ENCODE assay signal across 1 cellular context in the genomic region with DNA sequence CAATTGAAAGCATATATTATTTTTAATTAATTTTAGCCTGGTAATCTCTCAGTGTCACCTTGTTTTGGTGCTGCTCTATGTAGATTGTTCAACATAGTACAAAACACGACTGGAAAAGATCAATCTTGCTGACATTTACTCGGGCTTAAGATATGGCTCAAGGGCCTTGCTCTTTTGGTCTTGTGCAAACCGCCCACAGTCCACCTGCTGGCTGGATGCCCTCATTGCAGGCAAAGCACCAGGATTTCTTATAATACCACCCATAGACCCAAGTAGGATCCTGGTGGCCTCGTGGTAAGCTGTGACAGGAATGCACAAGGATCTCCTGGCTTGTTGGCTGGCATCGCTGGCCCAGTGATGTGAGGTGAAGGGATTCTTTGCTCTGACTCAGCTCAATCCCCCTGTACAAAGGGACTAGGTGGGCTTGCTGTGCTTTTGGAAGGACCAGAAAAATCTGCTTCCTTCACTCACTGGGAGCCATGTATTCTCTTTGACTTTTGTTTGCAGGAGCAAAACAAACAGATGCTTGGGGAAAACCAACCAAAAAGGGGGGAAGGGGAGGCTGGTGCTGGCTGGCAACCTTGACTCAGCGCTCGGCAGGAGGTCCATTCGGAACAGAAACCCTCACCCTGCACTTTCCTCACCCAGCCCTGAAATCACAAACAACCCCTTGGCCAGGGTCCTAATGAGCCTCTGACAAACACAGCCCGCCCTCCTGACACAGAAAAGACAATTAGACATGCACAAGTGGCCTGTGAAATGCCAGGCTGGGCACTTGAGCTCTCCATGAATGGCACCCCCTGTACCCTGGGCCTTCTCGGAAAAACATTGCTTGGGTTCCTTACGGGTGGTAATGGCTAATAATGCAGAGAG.
A peak's percentile ranks its signal among the peaks of the same experiment; 100 is the strongest.
TF ChIP-seq lines count a peak whose summit lies in the region.

No MANE protein-coding gene starts in this region.

TF ChIP-seq in HepG2, 621 proteins besides CTCF, POLR2A, EP300 and RAD21 (continued from another document and continues in another):
- TF ChIP-seq, protein P1, sequence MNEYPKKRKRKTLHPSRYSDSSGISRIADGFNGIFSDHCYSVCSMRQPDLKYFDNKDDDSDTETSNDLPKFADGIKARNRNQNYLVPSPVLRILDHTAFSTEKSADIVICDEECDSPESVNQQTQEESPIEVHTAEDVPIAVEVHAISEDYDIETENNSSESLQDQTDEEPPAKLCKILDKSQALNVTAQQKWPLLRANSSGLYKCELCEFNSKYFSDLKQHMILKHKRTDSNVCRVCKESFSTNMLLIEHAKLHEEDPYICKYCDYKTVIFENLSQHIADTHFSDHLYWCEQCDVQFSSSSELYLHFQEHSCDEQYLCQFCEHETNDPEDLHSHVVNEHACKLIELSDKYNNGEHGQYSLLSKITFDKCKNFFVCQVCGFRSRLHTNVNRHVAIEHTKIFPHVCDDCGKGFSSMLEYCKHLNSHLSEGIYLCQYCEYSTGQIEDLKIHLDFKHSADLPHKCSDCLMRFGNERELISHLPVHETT (CRISPR knock-in tag; conservative IDR thresholded peaks at IDR 0.05) = no peak
- peak; percentile 61 for TF ChIP-seq HOXA5 (CRISPR knock-in tag; IDR thresholded peaks at IDR 0.05)
- no peak for TF ChIP-seq ZNF790 (CRISPR knock-in tag; IDR thresholded peaks at IDR 0.05; ENCODE audit: borderline replicate concordance)
- TF ChIP-seq GABPB1 (CRISPR knock-in tag; IDR thresholded peaks at IDR 0.05) = no peak
- no peak for TF ChIP-seq KDM3A (CRISPR knock-in tag; IDR thresholded peaks at IDR 0.05; ENCODE audit: low read depth)
- TF ChIP-seq, protein P2, sequence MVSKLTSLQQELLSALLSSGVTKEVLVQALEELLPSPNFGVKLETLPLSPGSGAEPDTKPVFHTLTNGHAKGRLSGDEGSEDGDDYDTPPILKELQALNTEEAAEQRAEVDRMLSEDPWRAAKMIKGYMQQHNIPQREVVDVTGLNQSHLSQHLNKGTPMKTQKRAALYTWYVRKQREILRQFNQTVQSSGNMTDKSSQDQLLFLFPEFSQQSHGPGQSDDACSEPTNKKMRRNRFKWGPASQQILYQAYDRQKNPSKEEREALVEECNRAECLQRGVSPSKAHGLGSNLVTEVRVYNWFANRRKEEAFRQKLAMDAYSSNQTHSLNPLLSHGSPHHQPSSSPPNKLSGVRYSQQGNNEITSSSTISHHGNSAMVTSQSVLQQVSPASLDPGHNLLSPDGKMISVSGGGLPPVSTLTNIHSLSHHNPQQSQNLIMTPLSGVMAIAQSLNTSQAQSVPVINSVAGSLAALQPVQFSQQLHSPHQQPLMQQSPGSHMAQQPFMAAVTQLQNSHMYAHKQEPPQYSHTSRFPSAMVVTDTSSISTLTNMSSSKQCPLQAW (CRISPR knock-in tag; IDR thresholded peaks at IDR 0.05) = peak; percentile 66; the same call in 1 of the 2 replicates
- no peak for TF ChIP-seq ZNF550 (CRISPR knock-in tag; IDR thresholded peaks at IDR 0.05; ENCODE audit: borderline replicate concordance)
- TF ChIP-seq IKZF1 (IDR thresholded peaks at IDR 0.05) = no peak
- no peak for TF ChIP-seq HMG20B (CRISPR knock-in tag; conservative IDR thresholded peaks at IDR 0.05)
- TF ChIP-seq EHMT2 (IDR thresholded peaks at IDR 0.05; ENCODE audit: borderline replicate concordance, low read depth, low read length) = no peak
- TF ChIP-seq, protein P3, sequence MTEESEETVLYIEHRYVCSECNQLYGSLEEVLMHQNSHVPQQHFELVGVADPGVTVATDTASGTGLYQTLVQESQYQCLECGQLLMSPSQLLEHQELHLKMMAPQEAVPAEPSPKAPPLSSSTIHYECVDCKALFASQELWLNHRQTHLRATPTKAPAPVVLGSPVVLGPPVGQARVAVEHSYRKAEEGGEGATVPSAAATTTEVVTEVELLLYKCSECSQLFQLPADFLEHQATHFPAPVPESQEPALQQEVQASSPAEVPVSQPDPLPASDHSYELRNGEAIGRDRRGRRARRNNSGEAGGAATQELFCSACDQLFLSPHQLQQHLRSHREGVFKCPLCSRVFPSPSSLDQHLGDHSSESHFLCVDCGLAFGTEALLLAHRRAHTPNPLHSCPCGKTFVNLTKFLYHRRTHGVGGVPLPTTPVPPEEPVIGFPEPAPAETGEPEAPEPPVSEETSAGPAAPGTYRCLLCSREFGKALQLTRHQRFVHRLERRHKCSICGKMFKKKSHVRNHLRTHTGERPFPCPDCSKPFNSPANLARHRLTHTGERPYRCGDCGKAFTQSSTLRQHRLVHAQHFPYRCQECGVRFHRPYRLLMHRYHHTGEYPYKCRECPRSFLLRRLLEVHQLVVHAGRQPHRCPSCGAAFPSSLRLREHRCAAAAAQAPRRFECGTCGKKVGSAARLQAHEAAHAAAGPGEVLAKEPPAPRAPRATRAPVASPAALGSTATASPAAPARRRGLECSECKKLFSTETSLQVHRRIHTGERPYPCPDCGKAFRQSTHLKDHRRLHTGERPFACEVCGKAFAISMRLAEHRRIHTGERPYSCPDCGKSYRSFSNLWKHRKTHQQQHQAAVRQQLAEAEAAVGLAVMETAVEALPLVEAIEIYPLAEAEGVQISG (CRISPR knock-in tag; IDR thresholded peaks at IDR 0.05) = peak; percentile 94
- no peak for TF ChIP-seq ZNF256 (CRISPR knock-in tag; conservative IDR thresholded peaks at IDR 0.05)
- TF ChIP-seq RXRB (CRISPR knock-in tag; IDR thresholded peaks at IDR 0.05; ENCODE audit: borderline replicate concordance) = peak; percentile 24; the same call in 1 of the 2 replicates
- TF ChIP-seq BRCA1 (CRISPR knock-in tag; IDR thresholded peaks at IDR 0.05) = no peak
- TF ChIP-seq HNRNPLL (IDR thresholded peaks at IDR 0.05; ENCODE audit: low read depth, low read length, poor library complexity, severe bottlenecking) = no peak
- TF ChIP-seq, protein P4, sequence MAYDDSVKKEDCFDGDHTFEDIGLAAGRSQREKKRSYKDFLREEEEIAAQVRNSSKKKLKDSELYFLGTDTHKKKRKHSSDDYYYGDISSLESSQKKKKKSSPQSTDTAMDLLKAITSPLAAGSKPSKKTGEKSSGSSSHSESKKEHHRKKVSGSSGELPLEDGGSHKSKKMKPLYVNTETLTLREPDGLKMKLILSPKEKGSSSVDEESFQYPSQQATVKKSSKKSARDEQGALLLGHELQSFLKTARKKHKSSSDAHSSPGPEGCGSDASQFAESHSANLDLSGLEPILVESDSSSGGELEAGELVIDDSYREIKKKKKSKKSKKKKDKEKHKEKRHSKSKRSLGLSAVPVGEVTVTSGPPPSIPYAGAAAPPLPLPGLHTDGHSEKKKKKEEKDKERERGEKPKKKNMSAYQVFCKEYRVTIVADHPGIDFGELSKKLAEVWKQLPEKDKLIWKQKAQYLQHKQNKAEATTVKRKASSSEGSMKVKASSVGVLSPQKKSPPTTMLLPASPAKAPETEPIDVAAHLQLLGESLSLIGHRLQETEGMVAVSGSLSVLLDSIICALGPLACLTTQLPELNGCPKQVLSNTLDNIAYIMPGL (CRISPR knock-in tag; IDR thresholded peaks at IDR 0.05; ENCODE audit: borderline replicate concordance in 1 of 2, low read depth in 1 of 2) = peak in 1 of 2 experiments; percentile 40; a peak in 1 of 4 replicates
- TF ChIP-seq, protein P5, sequence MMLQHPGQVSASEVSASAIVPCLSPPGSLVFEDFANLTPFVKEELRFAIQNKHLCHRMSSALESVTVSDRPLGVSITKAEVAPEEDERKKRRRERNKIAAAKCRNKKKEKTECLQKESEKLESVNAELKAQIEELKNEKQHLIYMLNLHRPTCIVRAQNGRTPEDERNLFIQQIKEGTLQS (CRISPR knock-in tag; IDR thresholded peaks at IDR 0.05) = no peak; the same call in 1 of the 2 replicates
- TF ChIP-seq HOXA9 (CRISPR knock-in tag; IDR thresholded peaks at IDR 0.05; ENCODE audit: borderline replicate concordance) = no peak
- no peak for TF ChIP-seq ZNF761 (CRISPR knock-in tag; conservative IDR thresholded peaks at IDR 0.05)
- TF ChIP-seq WIZ (CRISPR knock-in tag; IDR thresholded peaks at IDR 0.05) = no peak
- TF ChIP-seq, protein P6, sequence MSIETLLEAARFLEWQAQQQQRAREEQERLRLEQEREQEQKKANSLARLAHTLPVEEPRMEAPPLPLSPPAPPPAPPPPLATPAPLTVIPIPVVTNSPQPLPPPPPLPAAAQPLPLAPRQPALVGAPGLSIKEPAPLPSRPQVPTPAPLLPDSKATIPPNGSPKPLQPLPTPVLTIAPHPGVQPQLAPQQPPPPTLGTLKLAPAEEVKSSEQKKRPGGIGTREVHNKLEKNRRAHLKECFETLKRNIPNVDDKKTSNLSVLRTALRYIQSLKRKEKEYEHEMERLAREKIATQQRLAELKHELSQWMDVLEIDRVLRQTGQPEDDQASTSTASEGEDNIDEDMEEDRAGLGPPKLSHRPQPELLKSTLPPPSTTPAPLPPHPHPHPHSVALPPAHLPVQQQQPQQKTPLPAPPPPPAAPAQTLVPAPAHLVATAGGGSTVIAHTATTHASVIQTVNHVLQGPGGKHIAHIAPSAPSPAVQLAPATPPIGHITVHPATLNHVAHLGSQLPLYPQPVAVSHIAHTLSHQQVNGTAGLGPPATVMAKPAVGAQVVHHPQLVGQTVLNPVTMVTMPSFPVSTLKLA (IDR thresholded peaks at IDR 0.05) = no peak
- no peak for TF ChIP-seq NFIC (IDR thresholded peaks at IDR 0.05; ENCODE audit: low read length)
- TF ChIP-seq, protein P7, sequence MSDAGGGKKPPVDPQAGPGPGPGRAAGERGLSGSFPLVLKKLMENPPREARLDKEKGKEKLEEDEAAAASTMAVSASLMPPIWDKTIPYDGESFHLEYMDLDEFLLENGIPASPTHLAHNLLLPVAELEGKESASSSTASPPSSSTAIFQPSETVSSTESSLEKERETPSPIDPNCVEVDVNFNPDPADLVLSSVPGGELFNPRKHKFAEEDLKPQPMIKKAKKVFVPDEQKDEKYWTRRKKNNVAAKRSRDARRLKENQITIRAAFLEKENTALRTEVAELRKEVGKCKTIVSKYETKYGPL (CRISPR knock-in tag; IDR thresholded peaks at IDR 0.05) = no peak
- TF ChIP-seq, protein P8, sequence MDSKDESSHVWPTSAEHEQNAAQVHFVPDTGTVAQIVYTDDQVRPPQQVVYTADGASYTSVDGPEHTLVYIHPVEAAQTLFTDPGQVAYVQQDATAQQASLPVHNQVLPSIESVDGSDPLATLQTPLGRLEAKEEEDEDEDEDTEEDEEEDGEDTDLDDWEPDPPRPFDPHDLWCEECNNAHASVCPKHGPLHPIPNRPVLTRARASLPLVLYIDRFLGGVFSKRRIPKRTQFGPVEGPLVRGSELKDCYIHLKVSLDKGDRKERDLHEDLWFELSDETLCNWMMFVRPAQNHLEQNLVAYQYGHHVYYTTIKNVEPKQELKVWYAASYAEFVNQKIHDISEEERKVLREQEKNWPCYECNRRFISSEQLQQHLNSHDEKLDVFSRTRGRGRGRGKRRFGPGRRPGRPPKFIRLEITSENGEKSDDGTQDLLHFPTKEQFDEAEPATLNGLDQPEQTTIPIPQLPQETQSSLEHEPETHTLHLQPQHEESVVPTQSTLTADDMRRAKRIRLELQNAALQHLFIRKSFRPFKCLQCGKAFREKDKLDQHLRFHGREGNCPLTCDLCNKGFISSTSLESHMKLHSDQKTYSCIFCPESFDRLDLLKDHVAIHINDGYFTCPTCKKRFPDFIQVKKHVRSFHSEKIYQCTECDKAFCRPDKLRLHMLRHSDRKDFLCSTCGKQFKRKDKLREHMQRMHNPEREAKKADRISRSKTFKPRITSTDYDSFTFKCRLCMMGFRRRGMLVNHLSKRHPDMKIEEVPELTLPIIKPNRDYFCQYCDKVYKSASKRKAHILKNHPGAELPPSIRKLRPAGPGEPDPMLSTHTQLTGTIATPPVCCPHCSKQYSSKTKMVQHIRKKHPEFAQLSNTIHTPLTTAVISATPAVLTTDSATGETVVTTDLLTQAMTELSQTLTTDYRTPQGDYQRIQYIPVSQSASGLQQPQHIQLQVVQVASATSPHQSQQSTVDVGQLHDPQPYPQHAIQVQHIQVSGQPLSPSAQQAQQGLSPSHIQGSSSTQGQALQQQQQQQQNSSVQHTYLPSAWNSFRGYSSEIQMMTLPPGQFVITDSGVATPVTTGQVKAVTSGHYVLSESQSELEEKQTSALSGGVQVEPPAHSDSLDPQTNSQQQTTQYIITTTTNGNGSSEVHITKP (CRISPR knock-in tag; IDR thresholded peaks at IDR 0.05; ENCODE audit: low read depth) = peak; percentile 92
- TF ChIP-seq CENPT (CRISPR knock-in tag; IDR thresholded peaks at IDR 0.05; ENCODE audit: low read depth) = no peak
- TF ChIP-seq NPAS2 (CRISPR knock-in tag; IDR thresholded peaks at IDR 0.05; ENCODE audit: borderline replicate concordance) = no peak
- no peak; the same call in 1 of the 2 replicates for TF ChIP-seq RCOR2 (CRISPR knock-in tag; IDR thresholded peaks at IDR 0.05)
- TF ChIP-seq THAP11 (CRISPR knock-in tag; IDR thresholded peaks at IDR 0.05) = peak; percentile 55; the same call in 1 of the 2 replicates
- TF ChIP-seq, protein P9, sequence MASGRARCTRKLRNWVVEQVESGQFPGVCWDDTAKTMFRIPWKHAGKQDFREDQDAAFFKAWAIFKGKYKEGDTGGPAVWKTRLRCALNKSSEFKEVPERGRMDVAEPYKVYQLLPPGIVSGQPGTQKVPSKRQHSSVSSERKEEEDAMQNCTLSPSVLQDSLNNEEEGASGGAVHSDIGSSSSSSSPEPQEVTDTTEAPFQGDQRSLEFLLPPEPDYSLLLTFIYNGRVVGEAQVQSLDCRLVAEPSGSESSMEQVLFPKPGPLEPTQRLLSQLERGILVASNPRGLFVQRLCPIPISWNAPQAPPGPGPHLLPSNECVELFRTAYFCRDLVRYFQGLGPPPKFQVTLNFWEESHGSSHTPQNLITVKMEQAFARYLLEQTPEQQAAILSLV (CRISPR knock-in tag; IDR thresholded peaks at IDR 0.05; ENCODE audit: borderline replicate concordance) = 0 out of 2 replicates have a peak, but pooled peaks have one; percentile 57
- TF ChIP-seq ZNF350 (CRISPR knock-in tag; IDR thresholded peaks at IDR 0.05; ENCODE audit: borderline replicate concordance, low read depth) = no peak; the same call in 1 of the 2 replicates
- TF ChIP-seq, protein P10, sequence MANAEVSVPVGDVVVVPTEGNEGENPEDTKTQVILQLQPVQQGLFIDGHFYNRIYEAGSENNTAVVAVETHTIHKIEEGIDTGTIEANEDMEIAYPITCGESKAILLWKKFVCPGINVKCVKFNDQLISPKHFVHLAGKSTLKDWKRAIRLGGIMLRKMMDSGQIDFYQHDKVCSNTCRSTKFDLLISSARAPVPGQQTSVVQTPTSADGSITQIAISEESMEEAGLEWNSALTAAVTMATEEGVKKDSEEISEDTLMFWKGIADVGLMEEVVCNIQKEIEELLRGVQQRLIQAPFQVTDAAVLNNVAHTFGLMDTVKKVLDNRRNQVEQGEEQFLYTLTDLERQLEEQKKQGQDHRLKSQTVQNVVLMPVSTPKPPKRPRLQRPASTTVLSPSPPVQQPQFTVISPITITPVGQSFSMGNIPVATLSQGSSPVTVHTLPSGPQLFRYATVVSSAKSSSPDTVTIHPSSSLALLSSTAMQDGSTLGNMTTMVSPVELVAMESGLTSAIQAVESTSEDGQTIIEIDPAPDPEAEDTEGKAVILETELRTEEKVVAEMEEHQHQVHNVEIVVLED (CRISPR knock-in tag; IDR thresholded peaks at IDR 0.05; ENCODE audit: borderline replicate concordance) = no peak
- TF ChIP-seq GABPA (IDR thresholded peaks at IDR 0.05; ENCODE audit: low read depth, low read length) = no peak
- no peak for TF ChIP-seq GABPA (CRISPR knock-in tag; IDR thresholded peaks at IDR 0.05; ENCODE audit: low read depth)
- peak; percentile 47; the same call in 1 of the 2 replicates for TF ChIP-seq MED1 (CRISPR knock-in tag; IDR thresholded peaks at IDR 0.05)
